ENCODE assay signal across 20 cellular contexts in genomic region chrX:3144651-3145050, GRCh38.
DNase-seq lines count a peak whose midpoint lies in the region; ATAC-seq, FAIRE-seq and TF ChIP-seq lines count a peak whose summit lies in the region.
"Had no signal": no experiment of that assay in that cellular context is flagged by ENCODE, and none has a peak within 500 bp of the region (broad histone marks: within the 10 kb centered on the region; RNA-seq: fewer than 3 reads in every experiment).

No MANE protein-coding gene starts in this region.

- H3K27me3 ChIP-seq in breast epithelium, result peaks cover 0 to 7% of the 10 kb centered on the region in 2 donors
- no peaks in the 10 kb centered on the region for H3K27me3 ChIP-seq in astrocyte (ENCODE audit: insufficient read depth, low read length)
- H3K27me3 ChIP-seq: SJCRH30 had no signal

- TF ChIP-seq POLR2A in breast epithelium (IDR thresholded peaks at IDR 0.05), result no peak

- H3K4me1 Mint-ChIP-seq in MCF 10A (ENCODE audit: insufficient read depth, unreplicated experiment) (peaks cover 36% of the 10 kb centered on the region), astrocyte (ENCODE audit: low read depth, unreplicated experiment) (no peaks in the 10 kb centered on the region), natural killer cell (peaks cover 20 to 28% of the 10 kb centered on the region in 2 donors), glutamatergic neuron (ENCODE audit: low read depth, unreplicated experiment) (peaks cover 4% of the 10 kb centered on the region)

- ATAC-seq in natural killer cell (no peak), GM18861 (IDR thresholded peaks at IDR 0.05; ENCODE audit: unreplicated experiment) (no peak)
- ATAC-seq: HCT116, PC-3 had no signal

- H3K4me3 Mint-ChIP-seq in MCF 10A (ENCODE audit: unreplicated experiment), result peak overlapping the region; percentile 22
- H3K4me3 Mint-ChIP-seq in astrocyte (ENCODE audit: unreplicated experiment), result no peak overlapping the region
- H3K4me3 Mint-ChIP-seq in natural killer cell, result peak overlapping the region; percentile 56
- H3K4me3 Mint-ChIP-seq in glutamatergic neuron (ENCODE audit: unreplicated experiment), result no peak overlapping the region

- FAIRE-seq in astrocyte (lab: Jason Lieb, UNC), result peak; percentile 65
- FAIRE-seq: D721Med had no signal

- no peaks in the 10 kb centered on the region for H3K36me3 ChIP-seq in breast epithelium
- no peaks in the 10 kb centered on the region for H3K36me3 ChIP-seq in astrocyte (ENCODE audit: insufficient read depth, low read length)
- H3K36me3 ChIP-seq: SJCRH30 had no signal

- H3K4me3 ChIP-seq in breast epithelium (no peak overlapping the region), astrocyte (ENCODE audit: insufficient read depth, low read depth, low read length) (no peak overlapping the region)
- H3K4me3 ChIP-seq: SJCRH30 had no signal

- H3K4me1 ChIP-seq in breast epithelium, result no peaks in the 10 kb centered on the region
- H3K4me1 ChIP-seq in astrocyte (ENCODE audit: insufficient read depth, low read length), result peaks cover 11% of the 10 kb centered on the region

- no TSS peak for BruUV-seq in MCF 10A (replicated peaks; lab: Mats Ljungman, UMichigan)

- H3K27ac Mint-ChIP-seq in MCF 10A (ENCODE audit: low read depth, unreplicated experiment), result peak overlapping the region; percentile 81
- H3K27ac Mint-ChIP-seq in astrocyte (ENCODE audit: unreplicated experiment), result no peak overlapping the region
- H3K27ac Mint-ChIP-seq in natural killer cell, result peak overlapping the region in 1 of 2 donors; percentile 8
- H3K27ac Mint-ChIP-seq in glutamatergic neuron (ENCODE audit: unreplicated experiment), result no peak overlapping the region
- H3K27ac Mint-ChIP-seq: CD4-positive, alpha-beta T cell had no signal

- no peak overlapping the region for H3K27ac ChIP-seq in breast epithelium
- no peak overlapping the region for H3K27ac ChIP-seq in astrocyte (ENCODE audit: low read depth, low read length)

- H3K9me3 ChIP-seq in breast epithelium, result no peaks in the 10 kb centered on the region
- no peaks in the 10 kb centered on the region for H3K9me3 ChIP-seq in astrocyte (ENCODE audit: insufficient read depth, low read depth, low read length)
- H3K9me3 ChIP-seq: SJCRH30 had no signal

- no peaks in the 10 kb centered on the region for H3K79me2 ChIP-seq in astrocyte (ENCODE audit: insufficient read depth, low read length)

- POLR2A ChIA-PET in MCF 10A (lab: Yijun Ruan, JAX), result no interaction called here

- H3K9me3 Mint-ChIP-seq in MCF 10A (ENCODE audit: unreplicated experiment) (peaks cover 19% of the 10 kb centered on the region), astrocyte (ENCODE audit: unreplicated experiment) (peaks cover 11% of the 10 kb centered on the region), natural killer cell (peaks cover 24 to 28% of the 10 kb centered on the region in 2 donors), glutamatergic neuron (ENCODE audit: unreplicated experiment) (no peaks in the 10 kb centered on the region)

- H3K36me3 Mint-ChIP-seq in MCF 10A (ENCODE audit: insufficient read depth, unreplicated experiment), result no peaks in the 10 kb centered on the region
- H3K36me3 Mint-ChIP-seq in astrocyte (ENCODE audit: low read depth, unreplicated experiment), result no peaks in the 10 kb centered on the region
- peaks cover 35% of the 10 kb centered on the region for H3K36me3 Mint-ChIP-seq in natural killer cell
- peaks cover 4% of the 10 kb centered on the region for H3K36me3 Mint-ChIP-seq in glutamatergic neuron (ENCODE audit: unreplicated experiment)

- no peak overlapping the region for H2AFZ ChIP-seq in astrocyte (ENCODE audit: low read depth, low read length)

- DNase-seq in MCF 10A (ENCODE audit: unreplicated experiment), result no peak
- DNase-seq in breast epithelium (ENCODE audit: low spot score in 2 of 2), result no peak
- DNase-seq in astrocyte (ENCODE audit: low read depth), result no peak
- no peak for DNase-seq in natural killer cell
- DNase-seq in DMS153 treated with DMSO at 0.1 percent for 48 hours (lab: John Stamatoyannopoulos, UW; ENCODE audit: unreplicated experiment), result no peak
- no peak for DNase-seq in NCI-H1436 (lab: John Stamatoyannopoulos, UW)
- no peak for DNase-seq in glutamatergic neuron
- DNase-seq: ACHN; AML-193; CD4-positive, alpha-beta T cell; DMS79 treated with DMSO at 0.1 percent for 48 hours; NCI-H1417 treated with DMSO at 0.1 percent for 48 hours; NCI-H2029; NCI-H2171; NCI-H446 treated with DMSO at 0.1 percent for 48 hours; PC-3 had no signal

- CTCF ChIA-PET in MCF 10A (lab: Yijun Ruan, JAX), result interaction anchor here (0.6 kb wide), 1 partner anchor 36 kb away, joined by 4 read pairs; no protein-coding TSS in a partner anchor

- intact Hi-C loops in MCF 10A (cut with micrococcal nuclease) (no loop called here), breast epithelium (cut with DNase I; ENCODE audit: low total_unique reads) (no loop called here), natural killer cell (cut with micrococcal nuclease) (no loop called here)

- H3K27me3 Mint-ChIP-seq in MCF 10A (ENCODE audit: insufficient read depth, unreplicated experiment) (peaks cover 38% of the 10 kb centered on the region), astrocyte (ENCODE audit: low read depth, unreplicated experiment) (no peaks in the 10 kb centered on the region), natural killer cell (ENCODE audit: low read depth in 2 of 2) (peaks cover 21 to 26% of the 10 kb centered on the region in 2 donors), glutamatergic neuron (ENCODE audit: unreplicated experiment) (no peaks in the 10 kb centered on the region)
- H3K27me3 Mint-ChIP-seq: CD4-positive, alpha-beta T cell had no signal

- H3K4me2 ChIP-seq in astrocyte (ENCODE audit: low read length), result peak overlapping the region; percentile 76

- TF ChIP-seq CTCF in MCF 10A (IDR thresholded peaks at IDR 0.05; ENCODE audit: unreplicated experiment), result no peak
- no peak for TF ChIP-seq CTCF in breast epithelium (IDR thresholded peaks at IDR 0.05)
- no peak for TF ChIP-seq CTCF in astrocyte (IDR thresholded peaks at IDR 0.05; ENCODE audit: insufficient read depth, low read depth, low read length)
- TF ChIP-seq CTCF in natural killer cell (IDR thresholded peaks at IDR 0.05), result no peak
- no peak for TF ChIP-seq CTCF in glutamatergic neuron (IDR thresholded peaks at IDR 0.05; ENCODE audit: partially characterized antibody, unreplicated experiment)

- no peaks in the 10 kb centered on the region for H4K20me1 ChIP-seq in astrocyte (ENCODE audit: insufficient read depth, low read length)

- H3K9ac ChIP-seq in astrocyte (ENCODE audit: low read length), result peak overlapping the region; percentile 27

Comparison
In these comparisons a context has a peak if more than half of its experiments do, and no peak if none do; other contexts are left out.
1. H3K4me3 Mint-ChIP-seq: peak in MCF 10A (single experiment) and natural killer cell (single experiment); none in astrocyte (single experiment) and glutamatergic neuron (single experiment).